Comparison of ENCODE assay signal across 1 cellular context in the genomic region with DNA sequence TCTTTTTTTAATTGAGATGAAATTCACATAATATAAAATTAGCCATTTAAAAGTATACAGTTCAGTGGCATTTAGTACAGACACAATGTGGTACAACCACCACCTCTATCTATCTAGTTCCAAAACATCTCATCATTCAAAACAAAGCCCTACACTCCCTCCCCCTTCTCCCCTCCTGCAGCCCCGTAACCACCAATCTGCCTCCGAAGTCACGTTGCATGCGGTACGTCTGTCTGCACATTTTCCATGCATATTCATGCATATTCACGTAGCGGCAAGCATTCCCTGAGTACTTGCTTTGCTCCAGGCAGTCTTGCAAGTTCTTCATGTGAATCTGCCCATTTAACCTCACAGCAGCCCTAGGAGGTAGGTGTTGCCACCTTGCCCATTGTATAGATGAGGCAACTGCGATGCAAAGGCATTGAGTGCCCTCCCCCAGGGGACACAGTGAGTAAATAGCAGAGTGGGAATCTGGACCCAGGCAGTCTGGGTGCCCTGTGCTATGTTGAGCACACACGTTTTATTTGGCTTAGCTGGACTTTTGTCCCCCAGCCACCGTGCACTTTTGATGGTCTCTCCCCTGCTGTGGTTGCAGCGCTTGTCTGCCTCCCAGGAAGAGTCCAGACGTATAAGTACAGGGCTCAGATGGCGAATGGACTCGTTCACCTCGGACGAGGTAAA.
TF ChIP-seq lines count a peak whose summit lies in the region.

No MANE protein-coding gene starts in this region.

TF ChIP-seq in HepG2, 621 proteins besides CTCF, POLR2A, EP300 and RAD21 (continued from another document and continues in another):
- TF ChIP-seq CREM (IDR thresholded peaks at IDR 0.05) (peak; percentile 68), CREM (CRISPR knock-in tag; IDR thresholded peaks at IDR 0.05) (no peak), ZNF747 (CRISPR knock-in tag; IDR thresholded peaks at IDR 0.05; ENCODE audit: borderline replicate concordance) (peak; percentile 81; the same call in 1 of the 2 replicates), REL (CRISPR knock-in tag; conservative IDR thresholded peaks at IDR 0.05) (no peak), TCF7 (IDR thresholded peaks at IDR 0.05; ENCODE audit: low read depth) (no peak), ZNF367 (CRISPR knock-in tag; IDR thresholded peaks at IDR 0.05; ENCODE audit: borderline replicate concordance) (no peak), ZNF674 (CRISPR knock-in tag; IDR thresholded peaks at IDR 0.05; ENCODE audit: low read depth) (0 out of 2 replicates have a peak, but pooled peaks have one; percentile 33), FOXA1 (IDR thresholded peaks at IDR 0.05) (0 out of 2 replicates have a peak, but pooled peaks have one; percentile 52), FOXA1 (CRISPR knock-in tag; IDR thresholded peaks at IDR 0.05) (peak; percentile 96), KLF16 (CRISPR knock-in tag; IDR thresholded peaks at IDR 0.05) (no peak; a peak in 1 of 4 replicates), PTBP1 (IDR thresholded peaks at IDR 0.05; ENCODE audit: low read depth, low read length, poor library complexity, severe bottlenecking) (no peak), IRF2 (CRISPR knock-in tag; IDR thresholded peaks at IDR 0.05) (peak; percentile 74; the same call in 1 of the 2 replicates), ZNF713 (CRISPR knock-in tag; IDR thresholded peaks at IDR 0.05) (no peak), TBP (CRISPR knock-in tag; IDR thresholded peaks at IDR 0.05) (no peak), ZNF777 (CRISPR knock-in tag; IDR thresholded peaks at IDR 0.05) (no peak), ISL2 (CRISPR knock-in tag; IDR thresholded peaks at IDR 0.05) (no peak; the same call in 1 of the 2 replicates), EED (CRISPR knock-in tag; IDR thresholded peaks at IDR 0.05) (no peak), MTF2 (CRISPR knock-in tag; IDR thresholded peaks at IDR 0.05; ENCODE audit: borderline replicate concordance) (no peak), ZNF7 (CRISPR knock-in tag; IDR thresholded peaks at IDR 0.05) (peak; percentile 97), PAWR (CRISPR knock-in tag; IDR thresholded peaks at IDR 0.05; ENCODE audit: borderline replicate concordance) (no peak), KLF9 (CRISPR knock-in tag; IDR thresholded peaks at IDR 0.05; ENCODE audit: low read depth) (no peak), HMG20B (CRISPR knock-in tag; conservative IDR thresholded peaks at IDR 0.05) (peak; percentile 77), EZH2 (conservative IDR thresholded peaks at IDR 0.05; ENCODE audit: low read depth, low read length) (no peak), RAD51 (IDR thresholded peaks at IDR 0.05; ENCODE audit: borderline replicate concordance) (no peak), ADNP (CRISPR knock-in tag; IDR thresholded peaks at IDR 0.05) (no peak)
- TF ChIP-seq, protein P1, sequence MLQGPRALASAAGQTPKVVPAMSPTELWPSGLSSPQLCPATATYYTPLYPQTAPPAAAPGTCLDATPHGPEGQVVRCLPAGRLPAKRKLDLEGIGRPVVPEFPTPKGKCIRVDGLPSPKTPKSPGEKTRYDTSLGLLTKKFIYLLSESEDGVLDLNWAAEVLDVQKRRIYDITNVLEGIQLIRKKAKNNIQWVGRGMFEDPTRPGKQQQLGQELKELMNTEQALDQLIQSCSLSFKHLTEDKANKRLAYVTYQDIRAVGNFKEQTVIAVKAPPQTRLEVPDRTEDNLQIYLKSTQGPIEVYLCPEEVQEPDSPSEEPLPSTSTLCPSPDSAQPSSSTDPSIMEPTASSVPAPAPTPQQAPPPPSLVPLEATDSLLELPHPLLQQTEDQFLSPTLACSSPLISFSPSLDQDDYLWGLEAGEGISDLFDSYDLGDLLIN (CRISPR knock-in tag; IDR thresholded peaks at IDR 0.05; ENCODE audit: borderline replicate concordance), result no peak
- TF ChIP-seq, protein P2, sequence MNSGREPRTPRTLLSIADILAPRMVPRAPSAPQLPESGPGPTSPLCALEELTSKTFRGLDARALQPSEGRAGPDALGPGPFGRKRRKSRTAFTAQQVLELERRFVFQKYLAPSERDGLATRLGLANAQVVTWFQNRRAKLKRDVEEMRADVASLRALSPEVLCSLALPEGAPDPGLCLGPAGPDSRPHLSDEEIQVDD (CRISPR knock-in tag; IDR thresholded peaks at IDR 0.05; ENCODE audit: borderline replicate concordance), result no peak
- TF ChIP-seq, protein P3, sequence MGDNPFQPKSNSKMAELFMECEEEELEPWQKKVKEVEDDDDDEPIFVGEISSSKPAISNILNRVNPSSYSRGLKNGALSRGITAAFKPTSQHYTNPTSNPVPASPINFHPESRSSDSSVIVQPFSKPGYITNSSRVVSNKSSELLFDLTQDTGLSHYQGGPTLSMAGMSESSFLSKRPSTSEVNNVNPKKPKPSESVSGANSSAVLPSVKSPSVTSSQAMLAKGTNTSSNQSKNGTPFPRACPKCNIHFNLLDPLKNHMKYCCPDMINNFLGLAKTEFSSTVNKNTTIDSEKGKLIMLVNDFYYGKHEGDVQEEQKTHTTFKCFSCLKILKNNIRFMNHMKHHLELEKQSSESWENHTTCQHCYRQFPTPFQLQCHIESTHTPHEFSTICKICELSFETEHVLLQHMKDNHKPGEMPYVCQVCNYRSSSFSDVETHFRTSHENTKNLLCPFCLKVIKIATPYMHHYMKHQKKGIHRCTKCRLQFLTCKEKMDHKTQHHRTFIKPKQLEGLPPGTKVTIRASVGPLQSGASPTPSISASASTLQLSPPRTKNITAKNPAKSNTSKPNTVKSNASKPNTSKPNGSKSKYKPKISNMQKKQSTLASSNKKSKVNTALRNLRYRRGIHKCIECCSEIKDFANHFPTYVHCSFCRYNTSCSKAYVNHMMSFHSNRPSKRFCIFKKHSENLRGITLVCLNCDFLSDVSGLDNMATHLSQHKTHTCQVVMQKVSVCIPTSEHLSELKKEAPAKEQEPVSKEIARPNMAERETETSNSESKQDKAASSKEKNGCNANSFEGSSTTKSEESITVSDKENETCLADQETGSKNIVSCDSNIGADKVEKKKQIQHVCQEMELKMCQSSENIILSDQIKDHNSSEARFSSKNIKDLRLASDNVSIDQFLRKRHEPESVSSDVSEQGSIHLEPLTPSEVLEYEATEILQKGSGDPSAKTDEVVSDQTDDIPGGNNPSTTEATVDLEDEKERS (CRISPR knock-in tag; IDR thresholded peaks at IDR 0.05), result peak; percentile 83; the same call in 1 of the 2 replicates
- TF ChIP-seq, protein P4, sequence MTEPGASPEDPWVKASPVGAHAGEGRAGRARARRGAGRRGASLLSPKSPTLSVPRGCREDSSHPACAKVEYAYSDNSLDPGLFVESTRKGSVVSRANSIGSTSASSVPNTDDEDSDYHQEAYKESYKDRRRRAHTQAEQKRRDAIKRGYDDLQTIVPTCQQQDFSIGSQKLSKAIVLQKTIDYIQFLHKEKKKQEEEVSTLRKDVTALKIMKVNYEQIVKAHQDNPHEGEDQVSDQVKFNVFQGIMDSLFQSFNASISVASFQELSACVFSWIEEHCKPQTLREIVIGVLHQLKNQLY (CRISPR knock-in tag; IDR thresholded peaks at IDR 0.05), result peak; percentile 87
- TF ChIP-seq, protein P5, sequence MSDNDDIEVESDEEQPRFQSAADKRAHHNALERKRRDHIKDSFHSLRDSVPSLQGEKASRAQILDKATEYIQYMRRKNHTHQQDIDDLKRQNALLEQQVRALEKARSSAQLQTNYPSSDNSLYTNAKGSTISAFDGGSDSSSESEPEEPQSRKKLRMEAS (IDR thresholded peaks at IDR 0.05), result peak; percentile 75
- TF ChIP-seq, protein P6, sequence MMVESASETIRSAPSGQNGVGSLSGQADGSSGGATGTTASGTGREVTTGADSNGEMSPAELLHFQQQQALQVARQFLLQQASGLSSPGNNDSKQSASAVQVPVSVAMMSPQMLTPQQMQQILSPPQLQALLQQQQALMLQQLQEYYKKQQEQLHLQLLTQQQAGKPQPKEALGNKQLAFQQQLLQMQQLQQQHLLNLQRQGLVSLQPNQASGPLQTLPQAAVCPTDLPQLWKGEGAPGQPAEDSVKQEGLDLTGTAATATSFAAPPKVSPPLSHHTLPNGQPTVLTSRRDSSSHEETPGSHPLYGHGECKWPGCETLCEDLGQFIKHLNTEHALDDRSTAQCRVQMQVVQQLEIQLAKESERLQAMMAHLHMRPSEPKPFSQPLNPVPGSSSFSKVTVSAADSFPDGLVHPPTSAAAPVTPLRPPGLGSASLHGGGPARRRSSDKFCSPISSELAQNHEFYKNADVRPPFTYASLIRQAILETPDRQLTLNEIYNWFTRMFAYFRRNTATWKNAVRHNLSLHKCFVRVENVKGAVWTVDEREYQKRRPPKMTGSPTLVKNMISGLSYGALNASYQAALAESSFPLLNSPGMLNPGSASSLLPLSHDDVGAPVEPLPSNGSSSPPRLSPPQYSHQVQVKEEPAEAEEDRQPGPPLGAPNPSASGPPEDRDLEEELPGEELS (CRISPR knock-in tag; IDR thresholded peaks at IDR 0.05), result peak; percentile 82
- TF ChIP-seq, protein P7, sequence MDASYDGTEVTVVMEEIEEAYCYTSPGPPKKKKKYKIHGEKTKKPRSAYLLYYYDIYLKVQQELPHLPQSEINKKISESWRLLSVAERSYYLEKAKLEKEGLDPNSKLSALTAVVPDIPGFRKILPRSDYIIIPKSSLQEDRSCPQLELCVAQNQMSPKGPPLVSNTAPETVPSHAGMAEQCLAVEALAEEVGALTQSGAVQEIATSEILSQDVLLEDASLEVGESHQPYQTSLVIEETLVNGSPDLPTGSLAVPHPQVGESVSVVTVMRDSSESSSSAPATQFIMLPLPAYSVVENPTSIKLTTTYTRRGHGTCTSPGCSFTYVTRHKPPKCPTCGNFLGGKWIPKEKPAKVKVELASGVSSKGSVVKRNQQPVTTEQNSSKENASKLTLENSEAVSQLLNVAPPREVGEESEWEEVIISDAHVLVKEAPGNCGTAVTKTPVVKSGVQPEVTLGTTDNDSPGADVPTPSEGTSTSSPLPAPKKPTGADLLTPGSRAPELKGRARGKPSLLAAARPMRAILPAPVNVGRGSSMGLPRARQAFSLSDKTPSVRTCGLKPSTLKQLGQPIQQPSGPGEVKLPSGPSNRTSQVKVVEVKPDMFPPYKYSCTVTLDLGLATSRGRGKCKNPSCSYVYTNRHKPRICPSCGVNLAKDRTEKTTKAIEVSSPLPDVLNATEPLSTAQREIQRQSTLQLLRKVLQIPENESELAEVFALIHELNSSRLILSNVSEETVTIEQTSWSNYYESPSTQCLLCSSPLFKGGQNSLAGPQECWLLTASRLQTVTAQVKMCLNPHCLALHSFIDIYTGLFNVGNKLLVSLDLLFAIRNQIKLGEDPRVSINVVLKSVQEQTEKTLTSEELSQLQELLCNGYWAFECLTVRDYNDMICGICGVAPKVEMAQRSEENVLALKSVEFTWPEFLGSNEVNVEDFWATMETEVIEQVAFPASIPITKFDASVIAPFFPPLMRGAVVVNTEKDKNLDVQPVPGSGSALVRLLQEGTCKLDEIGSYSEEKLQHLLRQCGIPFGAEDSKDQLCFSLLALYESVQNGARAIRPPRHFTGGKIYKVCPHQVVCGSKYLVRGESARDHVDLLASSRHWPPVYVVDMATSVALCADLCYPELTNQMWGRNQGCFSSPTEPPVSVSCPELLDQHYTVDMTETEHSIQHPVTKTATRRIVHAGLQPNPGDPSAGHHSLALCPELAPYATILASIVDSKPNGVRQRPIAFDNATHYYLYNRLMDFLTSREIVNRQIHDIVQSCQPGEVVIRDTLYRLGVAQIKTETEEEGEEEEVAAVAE (CRISPR knock-in tag; IDR thresholded peaks at IDR 0.05; ENCODE audit: borderline replicate concordance), result no peak; the same call in 1 of the 2 replicates
- TF ChIP-seq, protein P8, sequence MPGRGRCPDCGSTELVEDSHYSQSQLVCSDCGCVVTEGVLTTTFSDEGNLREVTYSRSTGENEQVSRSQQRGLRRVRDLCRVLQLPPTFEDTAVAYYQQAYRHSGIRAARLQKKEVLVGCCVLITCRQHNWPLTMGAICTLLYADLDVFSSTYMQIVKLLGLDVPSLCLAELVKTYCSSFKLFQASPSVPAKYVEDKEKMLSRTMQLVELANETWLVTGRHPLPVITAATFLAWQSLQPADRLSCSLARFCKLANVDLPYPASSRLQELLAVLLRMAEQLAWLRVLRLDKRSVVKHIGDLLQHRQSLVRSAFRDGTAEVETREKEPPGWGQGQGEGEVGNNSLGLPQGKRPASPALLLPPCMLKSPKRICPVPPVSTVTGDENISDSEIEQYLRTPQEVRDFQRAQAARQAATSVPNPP (CRISPR knock-in tag; IDR thresholded peaks at IDR 0.05), result no peak; the same call in 1 of the 2 replicates
- TF ChIP-seq, protein P9, sequence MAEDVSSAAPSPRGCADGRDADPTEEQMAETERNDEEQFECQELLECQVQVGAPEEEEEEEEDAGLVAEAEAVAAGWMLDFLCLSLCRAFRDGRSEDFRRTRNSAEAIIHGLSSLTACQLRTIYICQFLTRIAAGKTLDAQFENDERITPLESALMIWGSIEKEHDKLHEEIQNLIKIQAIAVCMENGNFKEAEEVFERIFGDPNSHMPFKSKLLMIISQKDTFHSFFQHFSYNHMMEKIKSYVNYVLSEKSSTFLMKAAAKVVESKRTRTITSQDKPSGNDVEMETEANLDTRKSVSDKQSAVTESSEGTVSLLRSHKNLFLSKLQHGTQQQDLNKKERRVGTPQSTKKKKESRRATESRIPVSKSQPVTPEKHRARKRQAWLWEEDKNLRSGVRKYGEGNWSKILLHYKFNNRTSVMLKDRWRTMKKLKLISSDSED (CRISPR knock-in tag; IDR thresholded peaks at IDR 0.05), result no peak
- TF ChIP-seq, protein P10, sequence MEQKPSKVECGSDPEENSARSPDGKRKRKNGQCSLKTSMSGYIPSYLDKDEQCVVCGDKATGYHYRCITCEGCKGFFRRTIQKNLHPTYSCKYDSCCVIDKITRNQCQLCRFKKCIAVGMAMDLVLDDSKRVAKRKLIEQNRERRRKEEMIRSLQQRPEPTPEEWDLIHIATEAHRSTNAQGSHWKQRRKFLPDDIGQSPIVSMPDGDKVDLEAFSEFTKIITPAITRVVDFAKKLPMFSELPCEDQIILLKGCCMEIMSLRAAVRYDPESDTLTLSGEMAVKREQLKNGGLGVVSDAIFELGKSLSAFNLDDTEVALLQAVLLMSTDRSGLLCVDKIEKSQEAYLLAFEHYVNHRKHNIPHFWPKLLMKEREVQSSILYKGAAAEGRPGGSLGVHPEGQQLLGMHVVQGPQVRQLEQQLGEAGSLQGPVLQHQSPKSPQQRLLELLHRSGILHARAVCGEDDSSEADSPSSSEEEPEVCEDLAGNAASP (CRISPR knock-in tag; IDR thresholded peaks at IDR 0.05; ENCODE audit: borderline replicate concordance), result peak; percentile 74; the same call in 1 of the 2 replicates
- TF ChIP-seq, protein P11, sequence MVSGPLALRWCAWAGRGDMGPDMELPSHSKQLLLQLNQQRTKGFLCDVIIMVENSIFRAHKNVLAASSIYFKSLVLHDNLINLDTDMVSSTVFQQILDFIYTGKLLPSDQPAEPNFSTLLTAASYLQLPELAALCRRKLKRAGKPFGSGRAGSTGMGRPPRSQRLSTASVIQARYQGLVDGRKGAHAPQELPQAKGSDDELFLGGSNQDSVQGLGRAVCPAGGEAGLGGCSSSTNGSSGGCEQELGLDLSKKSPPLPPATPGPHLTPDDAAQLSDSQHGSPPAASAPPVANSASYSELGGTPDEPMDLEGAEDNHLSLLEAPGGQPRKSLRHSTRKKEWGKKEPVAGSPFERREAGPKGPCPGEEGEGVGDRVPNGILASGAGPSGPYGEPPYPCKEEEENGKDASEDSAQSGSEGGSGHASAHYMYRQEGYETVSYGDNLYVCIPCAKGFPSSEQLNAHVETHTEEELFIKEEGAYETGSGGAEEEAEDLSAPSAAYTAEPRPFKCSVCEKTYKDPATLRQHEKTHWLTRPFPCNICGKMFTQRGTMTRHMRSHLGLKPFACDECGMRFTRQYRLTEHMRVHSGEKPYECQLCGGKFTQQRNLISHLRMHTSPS (CRISPR knock-in tag; IDR thresholded peaks at IDR 0.05; ENCODE audit: low read depth), result peak; percentile 93
